Comparison of ENCODE assay signal across 20 cellular contexts in the genomic region with DNA sequence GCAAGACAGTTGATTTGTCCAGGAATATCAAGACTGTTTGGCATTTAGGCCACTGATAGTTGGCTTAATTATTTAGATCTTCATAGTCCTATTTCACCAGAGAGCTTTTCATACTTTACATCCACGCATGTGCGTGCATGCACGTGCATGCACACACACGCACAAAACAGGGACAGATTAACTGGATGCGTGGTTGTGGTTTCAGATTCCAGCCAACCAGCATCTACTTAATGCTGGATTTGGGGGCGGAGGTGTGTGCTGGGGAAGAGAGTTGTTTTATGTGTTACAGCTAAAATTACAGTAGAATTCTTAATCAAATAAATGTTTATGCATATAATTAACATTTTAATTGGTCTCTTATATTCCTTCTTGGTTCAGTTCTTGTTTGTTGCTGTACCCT. TPM values are rescaled to one million over a fixed set of nuclear protein-coding genes. Genes with fewer than 3 reads are reported as not detected.
"Had no signal": no experiment of that assay in that cellular context is flagged by ENCODE, and none has a peak within 500 bp of the region (broad histone marks: within the 10 kb centered on the region; RNA-seq: fewer than 3 reads in every experiment).

No MANE protein-coding gene starts in this region.

- ATAC-seq: Panc1, Right ventricle myocardium inferior, SK-N-SH treated with all-trans-retinoic acid at 6 μM for 48 hours had no signal

- H3K4me3 ChIP-seq: MG63, SJCRH30 had no signal

- H3K9me3 ChIP-seq: MG63, SJCRH30 had no signal

- H3K27me3 ChIP-seq: MG63, SJCRH30 had no signal

- DNase-seq: KBM-7, MG63, NCI-H1092, NCI-H1105 treated with DMSO at 0.1 percent for 48 hours, NCI-H1417 treated with DMSO at 0.1 percent for 48 hours, NCI-H146, NCI-H1694 treated with DMSO at 0.1 percent for 48 hours, NCI-H1930, NCI-H2081, NCI-H2107, NCI-H2227 treated with DMSO at 0.1 percent for 48 hours, NCI-H524, NCI-H69, NCI-H774, SHP77 treated with DMSO at 0.1 percent for 48 hours, SJCRH30 had no signal

- H3K27ac ChIP-seq: SJCRH30 had no signal

- H3K4me1 ChIP-seq: SJCRH30 had no signal

RNA-seq across cellular contexts. Expression of gene PCDH12, which starts 18.2 kb away (rescaled TPM):
- total RNA-seq: HT-29 had no signal
